In genomic region chr12:54147186-54147585, GRCh38 we compare ENCODE assay signal across 13 cellular contexts.
A peak's percentile ranks its signal among the peaks of the same experiment; 100 is the strongest.
DNase-seq lines count a peak whose midpoint lies in the region; ATAC-seq and FAIRE-seq lines count a peak whose summit lies in the region.
"Had no signal": no experiment of that assay in that cellular context is flagged by ENCODE, and none has a peak within 500 bp of the region (broad histone marks: within the 10 kb centered on the region; RNA-seq: fewer than 3 reads in every experiment).

No MANE protein-coding gene starts in this region.

- DNase-seq in GM03348 (ENCODE audit: low spot score) (peak; percentile 75), NCI-H69 (lab: John Stamatoyannopoulos, UW) (peak; percentile 40), inferior parietal cortex (ENCODE audit: extremely low spot score) (peak; percentile 13), superior temporal gyrus (ENCODE audit: extremely low spot score) (peak; percentile 10), urothelium cell line (ENCODE audit: low spot score) (no peak), RKO (ENCODE audit: low spot score) (no peak)
- DNase-seq: activated effector memory CD4-positive, alpha-beta T cell treated with anti-CD3 and anti-CD28 coated beads, Interleukin-2, amount 50 U/mL, for 16 hours; DMS79 treated with DMSO at 0.1 percent for 48 hours; natural killer cell; NCI-H82; psoas muscle had no signal

- no peak for FAIRE-seq in urothelium cell line (lab: Jason Lieb, UNC)

- ATAC-seq in HG03342 (IDR thresholded peaks at IDR 0.05; ENCODE audit: unreplicated experiment): no peak
- ATAC-seq: gastroesophageal sphincter, natural killer cell, psoas muscle had no signal

Comparison
In these comparisons a context has a peak if more than half of its experiments do, and no peak if none do; other contexts are left out.
1. DNase-seq: peak in GM03348 (single experiment), NCI-H69 (single experiment), inferior parietal cortex (single experiment) and superior temporal gyrus (single experiment); none in urothelium cell line (single experiment) and RKO (single experiment).